In the genomic region with DNA sequence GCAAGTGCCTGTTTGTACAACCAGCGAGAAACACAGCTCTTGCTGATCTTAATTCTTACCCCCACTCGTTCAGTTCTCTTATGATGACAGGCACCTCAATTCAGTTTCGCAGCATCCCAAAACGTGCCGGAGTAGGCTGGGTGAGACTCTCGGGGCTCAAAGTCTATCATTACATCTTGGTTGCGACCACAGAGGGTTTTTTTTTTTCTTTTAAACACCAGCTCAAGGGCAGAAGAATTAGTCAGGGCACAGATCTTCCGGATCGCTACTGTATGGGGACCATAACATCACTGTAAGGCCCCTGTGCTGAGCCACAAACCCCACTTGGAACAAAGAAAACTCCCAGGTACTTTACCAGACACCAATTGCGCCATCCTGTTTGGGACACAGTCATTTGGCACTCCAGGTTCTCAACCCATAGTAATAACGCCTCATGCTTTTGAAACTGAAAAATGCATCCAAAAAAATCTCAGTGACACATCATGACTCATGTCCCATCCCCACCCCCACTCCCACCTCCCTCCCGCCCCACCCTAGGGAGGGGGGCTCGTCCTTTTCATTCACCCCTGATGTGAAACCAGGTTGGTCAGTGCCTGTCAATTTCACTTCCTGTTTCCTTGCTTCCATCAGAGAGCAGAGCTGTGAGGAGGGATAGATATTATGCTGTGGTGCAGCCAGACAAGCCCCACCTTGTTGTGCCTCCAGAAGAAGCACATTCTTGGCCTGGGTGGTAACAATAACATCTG, we compare ENCODE assay signal across 8 cellular contexts. TPM values are rescaled to one million over a fixed set of nuclear protein-coding genes. Genes with fewer than 3 reads are reported as not detected.
DNase-seq lines count a peak whose midpoint lies in the region; ATAC-seq, FAIRE-seq and TF ChIP-seq lines count a peak whose summit lies in the region.

No MANE protein-coding gene starts in this region.

- no peak for FAIRE-seq in K562 (lab: Jason Lieb, UNC)

- H3K9ac ChIP-seq in K562 (ENCODE audit: insufficient read depth in 1 of 2, low read depth in 2 of 2, low read length in 2 of 2): no peak overlapping the region

- no TSS peak for BruUV-seq in K562 (replicated peaks; lab: Mats Ljungman, UMichigan)

- peak; percentile 82 for ATAC-seq in GM19351 (IDR thresholded peaks at IDR 0.05; ENCODE audit: unreplicated experiment)
- ATAC-seq in HG03280 (IDR thresholded peaks at IDR 0.05; ENCODE audit: unreplicated experiment): peak; percentile 71
- no peak for ATAC-seq in K562
- ATAC-seq in SK-N-SH treated with all-trans-retinoic acid at 6 μM for 48 hours: no peak

- H3K4me2 ChIP-seq in K562 (ENCODE audit: insufficient read depth, low read length): no peak overlapping the region

- DNase-seq in T-helper 22 cell (ENCODE audit: low read depth) (peak; percentile 83), K562 (ENCODE audit: extremely low read depth in 1 of 4, low spot score in 3 of 4) (peak in 1 of 4 experiments; percentile 18), HEK293T (ENCODE audit: extremely low spot score) (no peak), left ventricle myocardium inferior (no peak)
- peak; percentile 38 to 69 (median 62) for DNase-seq in stimulated activated CD4-positive, alpha-beta T cell treated with anti-CD3 and anti-CD28 coated beads, TNF-alpha, amount 100 ng/mL, for 1 hour (ENCODE audit: low read depth in 3 of 3, low spot score in 1 of 3)

- no peak for TF ChIP-seq CTCF in K562 (IDR thresholded peaks at IDR 0.05 in 2 of 3, conservative IDR thresholded peaks at IDR 0.05 in 1 of 3; ENCODE audit: insufficient read depth in 2 of 3, low read depth in 1 of 3, low read length in 3 of 3)
- TF ChIP-seq CTCF in left ventricle myocardium inferior (IDR thresholded peaks at IDR 0.05; ENCODE audit: borderline replicate concordance): no peak

- no peaks in the 10 kb centered on the region for H3K9me3 ChIP-seq in K562 (replicated peaks; ENCODE audit: control insufficient read depth, insufficient read depth, low read depth, low read length)
- no peaks in the 10 kb centered on the region for H3K9me3 ChIP-seq in left ventricle myocardium inferior (replicated peaks)

- no peaks in the 10 kb centered on the region for H3K79me2 ChIP-seq in K562 (ENCODE audit: control insufficient read depth, insufficient read depth, low read length)

- H3K4me1 ChIP-seq in K562 (replicated peaks in 1 of 2; ENCODE audit: control insufficient read depth in 2 of 2, insufficient read depth in 2 of 2, low read length in 2 of 2): no peaks in the 10 kb centered on the region
- no peaks in the 10 kb centered on the region for H3K4me1 ChIP-seq in left ventricle myocardium inferior

- no peaks in the 10 kb centered on the region for H4K20me1 ChIP-seq in K562 (replicated peaks; ENCODE audit: control insufficient read depth, insufficient read depth, low read length)

- H3K36me3 ChIP-seq in K562 (ENCODE audit: control insufficient read depth, insufficient read depth, low read length): no peaks in the 10 kb centered on the region
- H3K36me3 ChIP-seq in left ventricle myocardium inferior: no peaks in the 10 kb centered on the region

- no peak for TF ChIP-seq EP300 in K562 (IDR thresholded peaks at IDR 0.05; ENCODE audit: low read length)

- no peaks in the 10 kb centered on the region for H3K9me1 ChIP-seq in K562 (ENCODE audit: control insufficient read depth, insufficient read depth, low read length)

- no peak for TF ChIP-seq RAD21 in K562 (CRISPR knock-in tag; conservative IDR thresholded peaks at IDR 0.05 in 1 of 2, IDR thresholded peaks at IDR 0.05 in 1 of 2)

- POLR2A ChIA-PET in K562 (lab: Yijun Ruan, JAX): interaction anchor here (0.7 kb wide), 1 partner anchor 27 kb away, joined by 3 read pairs; no protein-coding TSS in a partner anchor
- POLR2A ChIA-PET in HEK293T (lab: Yijun Ruan, JAX): no interaction called here

- peaks cover 57 to 74% of the 10 kb centered on the region in 2 experiments for H3K27me3 ChIP-seq in K562 (ENCODE audit: control insufficient read depth in 2 of 2, insufficient read depth in 2 of 2, low read length in 2 of 2)
- peaks cover 10% of the 10 kb centered on the region for H3K27me3 ChIP-seq in left ventricle myocardium inferior (ENCODE audit: low read depth)

- no peak overlapping the region for H2AFZ ChIP-seq in K562 (ENCODE audit: low read depth, low read length)

- CTCF ChIA-PET in K562 (lab: Yijun Ruan, JAX; ENCODE audit: low intra/inter-chr PET ratio): no interaction called here
- CTCF ChIA-PET in HEK293T (lab: Yijun Ruan, JAX): no interaction called here

- H3K27ac ChIP-seq in K562 (ENCODE audit: extremely low read depth, low read depth, low read length): no peak overlapping the region
- H3K27ac ChIP-seq in left ventricle myocardium inferior (replicated peaks): no peak overlapping the region

- in situ Hi-C loops in K562 (cut with MboI): no loop called here

- intact Hi-C loops in K562 (cut with micrococcal nuclease): no loop called here
- intact Hi-C loops in left ventricle myocardium inferior (cut with micrococcal nuclease): no loop called here

- 6% methylated on average over 12 of the region's 13 CpGs for WGBS in K562 (ENCODE audit: insufficient coverage, low coverage, missing lambda C conversion rate)

- no peak overlapping the region for H3K4me3 ChIP-seq in K562
- no peak overlapping the region for H3K4me3 ChIP-seq in left ventricle myocardium inferior

- no peak for TF ChIP-seq POLR2A in K562 (conservative IDR thresholded peaks at IDR 0.05)

TF ChIP-seq in K562, 482 proteins besides CTCF, POLR2A, EP300 and RAD21 (continues in another document):
- TF ChIP-seq SRSF3 (IDR thresholded peaks at IDR 0.05; ENCODE audit: insufficient read depth, low read length): no peak

TF ChIP-seq in HEK293T, 16 proteins besides CTCF, POLR2A, EP300 and RAD21:
- no peak for TF ChIP-seq SUZ12 (IDR thresholded peaks at IDR 0.05)
- no peak for TF ChIP-seq HDGF (IDR thresholded peaks at IDR 0.05; ENCODE audit: borderline replicate concordance)
- TF ChIP-seq FOXM1 (IDR thresholded peaks at IDR 0.05; ENCODE audit: borderline replicate concordance): no peak
- TF ChIP-seq BHLHE40 (IDR thresholded peaks at IDR 0.05; ENCODE audit: borderline replicate concordance): no peak
- TF ChIP-seq CTBP1 (IDR thresholded peaks at IDR 0.05; ENCODE audit: borderline replicate concordance): no peak
- no peak for TF ChIP-seq L3MBTL2 (conservative IDR thresholded peaks at IDR 0.05)

TF ChIP-seq in SK-N-SH treated with all-trans-retinoic acid at 6 μM for 48 hours, 23 proteins besides CTCF, POLR2A, EP300 and RAD21:
- TF ChIP-seq TOX (CRISPR knock-in tag; IDR thresholded peaks at IDR 0.05; ENCODE audit: borderline replicate concordance) (no peak), OSR1 (CRISPR knock-in tag; IDR thresholded peaks at IDR 0.05) (no peak), GLIS3 (CRISPR knock-in tag; IDR thresholded peaks at IDR 0.05) (no peak), ZNF565 (CRISPR knock-in tag; conservative IDR thresholded peaks at IDR 0.05; ENCODE audit: low read depth) (no peak), SNAI2 (CRISPR knock-in tag; IDR thresholded peaks at IDR 0.05) (no peak), CSDC2 (CRISPR knock-in tag; IDR thresholded peaks at IDR 0.05) (no peak)

RNA-seq across cellular contexts. Expression of gene CD5, which starts 41.0 kb away (rescaled TPM):
- total RNA-seq in K562 (2011; cell fraction: chromatin; rRNA removed; ENCODE audit: low replicate concordance): not detected in 2 replicates
- not detected in 2 replicates for total RNA-seq in K562 (2011; cell fraction: nucleolus; rRNA removed)
- not detected in 2 replicates for total RNA-seq in K562 (2011; cell fraction: nucleoplasm; rRNA removed)
- total RNA-seq in K562 (2014; rRNA removed) (not detected in 2 replicates), K562 (2014; rRNA removed; fragmentation: Illumina TruSeq; extraction: Trizol) (not detected in 2 replicates), K562 (2015; rRNA removed; fragmentation: Illumina TruSeq; extraction: Trizol) (not detected in 2 replicates), K562 (2021) (0.35 and 0.40 TPM in 2 replicates), left ventricle myocardium inferior (0.30 TPM)
- polyA plus RNA-seq in K562 (2011; rRNA removed) (not detected in 2 replicates), K562 (2014; fragmentation: Illumina TruSeq; extraction: Trizol) (not detected in 2 replicates), K562 (2014; fragmentation: Nextera tagmentation; extraction: Ambion mirVana) (not detected), K562 (2014; rRNA removed) (not detected in 2 replicates)
- polyA plus RNA-seq in K562 (2011; cell fraction: cytosol; rRNA removed): not detected in 2 replicates
- not detected in 2 replicates for polyA plus RNA-seq in K562 (2011; cell fraction: nucleus; rRNA removed)
- polyA plus RNA-seq in K562 (2012): 0.05 and 0.08 TPM in 2 replicates
- polyA minus RNA-seq in K562 (2011; rRNA and poly(A)+ RNA removed): not detected in 2 replicates
- polyA minus RNA-seq in K562 (2011; cell fraction: cytosol; rRNA and poly(A)+ RNA removed): not detected in 2 replicates
- not detected in 2 replicates for polyA minus RNA-seq in K562 (2011; cell fraction: nucleus; rRNA and poly(A)+ RNA removed)

Comparison
In these comparisons a context has a peak if more than half of its experiments do, and no peak if none do; other contexts are left out.
1. ATAC-seq: peak in GM19351 (single experiment) and HG03280 (single experiment); none in K562 (single experiment) and SK-N-SH treated with all-trans-retinoic acid at 6 μM for 48 hours (single experiment).
2. DNase-seq: peak in T-helper 22 cell (single experiment) and stimulated activated CD4-positive, alpha-beta T cell treated with anti-CD3 and anti-CD28 coated beads, TNF-alpha, amount 100 ng/mL, for 1 hour (3 of 3); none in HEK293T (single experiment) and left ventricle myocardium inferior (single experiment).